8 cellular contexts compared by ENCODE assay signal in genomic region chr6:12012566-12013367, GRCh38. TPM values are rescaled to one million over a fixed set of nuclear protein-coding genes. Genes with fewer than 3 reads are reported as not detected.
DNase-seq lines count a peak whose midpoint lies in the region; ATAC-seq, FAIRE-seq and TF ChIP-seq lines count a peak whose summit lies in the region.

No MANE protein-coding gene starts in this region.

- H3K27me3 ChIP-seq in kidney epithelial cell (ENCODE audit: control insufficient read depth, insufficient read depth, low read length) = no peaks in the 10 kb centered on the region

- no peak for TF ChIP-seq CTCF in kidney epithelial cell (IDR thresholded peaks at IDR 0.05; ENCODE audit: insufficient read depth, low read length, poor library complexity, severe bottlenecking)

- DNase-seq in A172 (ENCODE audit: low spot score) (peak; percentile 88), GM18507 (ENCODE audit: extremely low spot score, insufficient read length, low read depth) (no peak), NCI-H2171 (lab: John Stamatoyannopoulos, UW) (peak; percentile 71), cerebellum (ENCODE audit: low spot score) (peak; percentile 76), kidney epithelial cell (ENCODE audit: low read depth) (peak; percentile 70), GM19240 (ENCODE audit: insufficient read length, low spot score) (no peak)
- peak; percentile 34 to 60 for DNase-seq in stimulated activated CD4-positive, alpha-beta T cell treated with anti-CD3 and anti-CD28 coated beads, Interleukin-15, amount 100 ng/mL, for 1 hour (ENCODE audit: low read depth in 1 of 2, low spot score in 1 of 2)

- H3K36me3 ChIP-seq in kidney epithelial cell (ENCODE audit: control insufficient read depth, insufficient read depth, low read length) = peaks cover 1% of the 10 kb centered on the region

- ATAC-seq in activated CD4-positive, CD25-positive, alpha-beta regulatory T cell treated with anti-CD3 and anti-CD28 coated beads, Interleukin-2, amount 50 U/mL, for 24 hours = peak; percentile 12 to 16

- H3K4me3 ChIP-seq in kidney epithelial cell (ENCODE audit: low read depth, low read length) = peak overlapping the region; percentile 62

- FAIRE-seq in GM18507 (lab: Jason Lieb, UNC) = peak; percentile 81

RNA-seq across cellular contexts. Expression of gene HIVEP1, which starts 0.7 kb away (rescaled TPM):
- 18.9 and 32.2 TPM in 2 replicates for total RNA-seq in A172 (2014; rRNA removed; shearing (Covaris generic))
- total RNA-seq in cerebellum = 26.4 TPM
- 35.5 and 45.4 TPM in 2 replicates for total RNA-seq in kidney epithelial cell

Comparison
In these comparisons a context has a peak if more than half of its experiments do, and no peak if none do; other contexts are left out.
1. DNase-seq: peak in A172 (single experiment), NCI-H2171 (single experiment), cerebellum (single experiment), kidney epithelial cell (single experiment) and stimulated activated CD4-positive, alpha-beta T cell treated with anti-CD3 and anti-CD28 coated beads, Interleukin-15, amount 100 ng/mL, for 1 hour (2 of 2); none in GM18507 (single experiment) and GM19240 (single experiment).